In genomic region chr4:119025440-119025839, GRCh38 we compare ENCODE assay signal across 8 cellular contexts.
DNase-seq lines count a peak whose midpoint lies in the region; TF ChIP-seq lines count a peak whose summit lies in the region.

No MANE protein-coding gene starts in this region.

- intact Hi-C loops in tibial artery (cut with DNase I; ENCODE audit: low total_unique reads), result no loop called here

- TF ChIP-seq CTCF in LNCaP clone FGC (IDR thresholded peaks at IDR 0.05; ENCODE audit: control insufficient read depth, extremely low read depth, insufficient read depth), result no peak
- TF ChIP-seq CTCF in astrocyte of the cerebellum (IDR thresholded peaks at IDR 0.05; ENCODE audit: low read depth, low read length, missing control alignments), result no peak
- TF ChIP-seq CTCF in tibial artery (IDR thresholded peaks at IDR 0.05), result no peak

- in situ Hi-C loops in astrocyte of the cerebellum (cut with HindIII; ENCODE audit: low sequenced_read_pairs), result no loop called here

- DNase-seq in LNCaP clone FGC (ENCODE audit: low read depth) (no peak), astrocyte of the cerebellum (ENCODE audit: low read depth) (peak; percentile 12), kidney glomerular epithelial cell (lab: John Stamatoyannopoulos, UW) (peak; percentile 71), tibial artery (peak in 1 of 2 donors; percentile 58), mucosa of gallbladder (ENCODE audit: low spot score) (no peak), hepatic stellate cell (ENCODE audit: low spot score) (no peak)
- no peak for DNase-seq in activated effector memory CD4-positive, alpha-beta T cell treated with Interleukin-2 at 50 U/mL for 16 hours
- no peak for DNase-seq in stimulated activated CD4-positive, alpha-beta T cell treated with anti-CD3 and anti-CD28 coated beads, Interleukin-15, amount 100 ng/mL, for 24 hours

- H3K27ac ChIP-seq in tibial artery, result peak overlapping the region; percentile 86 to 91

- H3K4me3 ChIP-seq in LNCaP clone FGC (ENCODE audit: low read depth, low read length) (peak overlapping the region; percentile 33), astrocyte of the cerebellum (ENCODE audit: low read depth, low read length) (no peak overlapping the region), tibial artery (peak overlapping the region; percentile 29 to 55)

- H3K36me3 ChIP-seq in tibial artery, result peaks cover 3 to 10% (median 7%) of the 10 kb centered on the region in 3 donors

- H3K9me3 ChIP-seq in tibial artery, result no peaks in the 10 kb centered on the region

- no peaks in the 10 kb centered on the region for H3K27me3 ChIP-seq in tibial artery

- H3K4me1 ChIP-seq in tibial artery, result peaks cover 0 to 72% (median 11%) of the 10 kb centered on the region in 4 donors

Comparison
In these comparisons a context has a peak if more than half of its experiments do, and no peak if none do; other contexts are left out.
1. DNase-seq: peak in astrocyte of the cerebellum (single experiment) and kidney glomerular epithelial cell (single experiment); none in LNCaP clone FGC (single experiment), activated effector memory CD4-positive, alpha-beta T cell treated with Interleukin-2 at 50 U/mL for 16 hours (single experiment), mucosa of gallbladder (single experiment), stimulated activated CD4-positive, alpha-beta T cell treated with anti-CD3 and anti-CD28 coated beads, Interleukin-15, amount 100 ng/mL, for 24 hours (single experiment) and hepatic stellate cell (single experiment).